In the genomic region with DNA sequence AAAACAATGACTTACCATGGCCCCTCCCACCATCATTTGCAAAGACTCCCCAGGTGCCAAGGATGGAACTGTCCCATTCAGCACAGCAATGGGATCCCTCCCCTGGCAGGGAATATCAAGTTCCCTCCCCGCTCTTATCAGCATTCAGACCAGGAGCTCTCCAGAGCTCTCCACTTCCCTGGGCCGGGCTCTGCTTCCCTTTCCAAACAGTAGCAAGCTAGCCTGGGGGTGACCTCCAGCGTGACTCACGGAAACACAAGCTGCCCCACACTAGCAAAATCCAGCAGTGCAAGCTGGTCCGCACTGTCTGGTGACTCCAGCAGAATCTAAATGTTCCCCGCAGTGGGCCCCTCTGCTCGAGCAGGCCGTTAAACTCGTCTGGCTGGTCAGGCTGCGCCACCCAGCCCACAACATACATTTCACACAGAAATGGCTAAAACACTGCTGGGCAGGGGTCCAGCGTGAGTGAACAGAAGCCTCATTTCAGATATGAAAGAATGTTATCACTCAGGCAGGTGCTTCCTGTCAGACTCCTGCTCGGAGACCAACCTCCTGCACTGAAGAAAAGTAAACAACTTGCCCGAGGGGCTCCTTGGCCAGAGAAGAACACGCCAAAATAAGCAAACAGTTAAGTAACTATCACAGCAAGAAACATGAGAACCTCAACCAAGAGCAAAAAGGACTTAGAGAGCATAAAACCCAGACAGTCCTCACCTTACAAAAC, we compare ENCODE assay signal across 8 cellular contexts. TPM values are rescaled to one million over a fixed set of nuclear protein-coding genes. Genes with fewer than 3 reads are reported as not detected.
DNase-seq lines count a peak whose midpoint lies in the region; ATAC-seq and TF ChIP-seq lines count a peak whose summit lies in the region.

No MANE protein-coding gene starts in this region.

- intact Hi-C loops in left ventricle myocardium superior (cut with micrococcal nuclease) (no loop called here), testis (cut with DNase I; ENCODE audit: low total_unique reads) (no loop called here)

- H3K27me3 ChIP-seq in testis = no peaks in the 10 kb centered on the region

- H3K4me1 ChIP-seq in testis = peaks cover 10% of the 10 kb centered on the region

- DNase-seq in SIG-M5 treated with dmso at 0.1 percent for 504 hours (lab: John Stamatoyannopoulos, UW; ENCODE audit: unreplicated experiment) (peak; percentile 11), SIG-M5 (lab: John Stamatoyannopoulos, UW) (no peak), left ventricle myocardium superior (peak; percentile 84), testis (peak; percentile 72)

- no peak for TF ChIP-seq POLR2A in testis (IDR thresholded peaks at IDR 0.05)

- peak; percentile 97 for ATAC-seq in left ventricle myocardium superior
- ATAC-seq in GM21360 (IDR thresholded peaks at IDR 0.05; ENCODE audit: unreplicated experiment) = no peak
- no peak for ATAC-seq in HG02642 (IDR thresholded peaks at IDR 0.05; ENCODE audit: poor library complexity, unreplicated experiment)
- no peak for ATAC-seq in HG03520 (IDR thresholded peaks at IDR 0.05; ENCODE audit: unreplicated experiment)

- WGBS in testis, 2 donors = 33 to 44% methylated on average over 13 to 14 of the region's 14 CpGs

- H3K27ac ChIP-seq in VCaP (peak overlapping the region; percentile 93), testis (peak overlapping the region in 1 of 2 donors; percentile 11)

- H3K36me3 ChIP-seq in testis (ENCODE audit: low read depth, missing control alignments) = no peaks in the 10 kb centered on the region

- H3K4me3 ChIP-seq in testis = no peak overlapping the region

- TF ChIP-seq CTCF in VCaP (conservative IDR thresholded peaks at IDR 0.05) (no peak), testis (IDR thresholded peaks at IDR 0.05) (no peak)

- H3K9me3 ChIP-seq in testis = no peaks in the 10 kb centered on the region

RNA-seq across cellular contexts. Expression of gene STAT1, which starts 33.9 kb away (rescaled TPM):
- 38.3 TPM for total RNA-seq in left ventricle myocardium superior
- total RNA-seq in testis = 10 to 100 TPM; 52.7 to 60.5 TPM
- polyA plus RNA-seq in testis (ENCODE audit: insufficient read depth, low read depth, low replicate concordance) = 87.1 TPM
